Comparison of ENCODE assay signal across 8 cellular contexts in the genomic region with DNA sequence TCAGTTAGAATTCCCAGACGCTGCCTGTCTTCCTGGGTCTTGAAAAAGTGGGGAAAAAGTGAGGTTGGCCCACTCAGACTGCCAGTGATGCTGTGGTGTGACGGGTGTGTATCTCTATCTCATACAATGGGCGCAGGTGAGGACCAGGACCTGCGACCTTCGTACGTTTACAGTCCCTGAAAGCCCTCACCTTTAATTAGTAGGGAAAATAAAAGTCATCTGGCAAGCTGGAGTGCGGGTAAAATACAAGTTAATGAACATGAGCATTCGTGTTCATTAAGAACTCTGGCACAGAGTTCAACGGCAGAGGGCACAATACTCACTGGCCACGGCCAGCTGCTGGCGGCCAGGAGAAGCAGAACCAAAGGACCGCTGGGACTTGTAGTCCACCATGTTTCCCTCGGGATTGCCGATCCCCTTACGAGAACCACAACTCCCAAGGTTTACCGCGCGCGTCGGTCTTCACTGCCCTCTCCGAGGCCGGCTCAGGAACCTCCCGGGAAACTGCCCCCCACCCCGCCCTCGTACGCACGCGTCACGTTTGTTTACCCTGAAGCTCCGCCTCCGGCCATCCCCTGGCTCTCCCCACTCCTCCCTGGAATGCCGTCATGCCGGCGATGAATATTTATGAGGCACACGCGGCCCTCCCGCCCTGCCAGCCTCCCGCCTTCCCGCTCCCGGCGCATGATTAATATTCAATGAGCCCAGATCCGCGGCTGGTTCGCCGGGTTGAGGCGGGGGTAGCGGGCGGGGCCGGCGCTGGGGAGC. TPM values are rescaled to one million over a fixed set of nuclear protein-coding genes. Genes with fewer than 3 reads are reported as not detected.
A peak's percentile ranks its signal among the peaks of the same experiment; 100 is the strongest.
DNase-seq lines count a peak whose midpoint lies in the region; ATAC-seq and TF ChIP-seq lines count a peak whose summit lies in the region.

No MANE protein-coding gene starts in this region.

- TF ChIP-seq POLR2A in GM19099 (IDR thresholded peaks at IDR 0.05; ENCODE audit: extremely low read depth, insufficient read length, low read depth), result peak; percentile 6

- peak; percentile 71 for ATAC-seq in HG03378 (IDR thresholded peaks at IDR 0.05; ENCODE audit: unreplicated experiment)

- peak; percentile 100 for DNase-seq in Ammon's horn (ENCODE audit: low spot score)
- peak; percentile 99 for DNase-seq in NCI-H446 treated with DMSO at 0.1 percent for 48 hours (lab: John Stamatoyannopoulos, UW)
- peak; percentile 84 for DNase-seq in activated CD4-positive, alpha-beta T cell treated with anti-CD3 and anti-CD28 coated beads for 1 hour
- peak; percentile 99 for DNase-seq in cerebellum (ENCODE audit: low spot score)
- DNase-seq in islet precursor cell, result peak; percentile 100
- peak; percentile 88 for DNase-seq in stimulated activated CD4-positive, alpha-beta T cell treated with anti-CD3 and anti-CD28 coated beads, Interleukin-12 subunit alpha, Interleukin-12 subunit beta, amount 100 ng/mL, for 4 hours

RNA-seq across cellular contexts. Expression of a gene that starts 0.5 kb away (rescaled TPM):
- total RNA-seq in cerebellum, result 23.5 TPM

Comparison
In these comparisons a context has a peak if more than half of its experiments do, and no peak if none do; other contexts are left out.
1. Peak in every context shown above with its lines: DNase-seq and ATAC-seq.